2 cellular contexts compared by ENCODE assay signal in genomic region chr20:62951143-62951895, GRCh38.
TF ChIP-seq lines count a peak whose summit lies in the region.

No MANE protein-coding gene starts in this region.

TF ChIP-seq in IMR-90, 13 proteins besides CTCF, POLR2A, EP300 and RAD21:
- TF ChIP-seq FOS (IDR thresholded peaks at IDR 0.05; ENCODE audit: low read depth, low read length): no peak
- TF ChIP-seq USF2 (IDR thresholded peaks at IDR 0.05; ENCODE audit: low read depth, low read length): no peak
- no peak for TF ChIP-seq MAFK (IDR thresholded peaks at IDR 0.05; ENCODE audit: low read depth, low read length)
- no peak for TF ChIP-seq RCOR1 (IDR thresholded peaks at IDR 0.05; ENCODE audit: insufficient replicate concordance, low read length)
- TF ChIP-seq MXI1 (IDR thresholded peaks at IDR 0.05; ENCODE audit: borderline replicate concordance, low read depth, low read length): no peak
- TF ChIP-seq ELK1 (IDR thresholded peaks at IDR 0.05; ENCODE audit: borderline replicate concordance, low read depth, low read length): no peak
- no peak for TF ChIP-seq CHD1 (IDR thresholded peaks at IDR 0.05; ENCODE audit: low read depth, low read length)
- TF ChIP-seq CEBPB (IDR thresholded peaks at IDR 0.05; ENCODE audit: low read depth, low read length): no peak
- TF ChIP-seq NFE2L2 (IDR thresholded peaks at IDR 0.05; ENCODE audit: low read depth, low read length): no peak
- TF ChIP-seq BHLHE40 (IDR thresholded peaks at IDR 0.05; ENCODE audit: low read depth, low read length): no peak
- TF ChIP-seq SMC3 (IDR thresholded peaks at IDR 0.05; ENCODE audit: low read depth, low read length): no peak
- TF ChIP-seq MAZ (IDR thresholded peaks at IDR 0.05; ENCODE audit: borderline replicate concordance, low read depth, low read length): no peak
- no peak for TF ChIP-seq RFX5 (IDR thresholded peaks at IDR 0.05; ENCODE audit: low read depth, low read length)

TF ChIP-seq in GM12878, 131 proteins besides CTCF, POLR2A, EP300 and RAD21:
- no peak for TF ChIP-seq SMC3 (IDR thresholded peaks at IDR 0.05; ENCODE audit: borderline replicate concordance, low read length)
- no peak for TF ChIP-seq POLR2AphosphoS5 (IDR thresholded peaks at IDR 0.05; ENCODE audit: low read length)
- TF ChIP-seq POLR2AphosphoS2 (IDR thresholded peaks at IDR 0.05; ENCODE audit: low read depth, low read length): no peak
- no peak for TF ChIP-seq ETV6 (conservative IDR thresholded peaks at IDR 0.05 in 1 of 2, IDR thresholded peaks at IDR 0.05 in 1 of 2; ENCODE audit: borderline replicate concordance in 1 of 2, low read depth in 1 of 2)
